ENCODE assay signal across 9 cellular contexts in the genomic region with DNA sequence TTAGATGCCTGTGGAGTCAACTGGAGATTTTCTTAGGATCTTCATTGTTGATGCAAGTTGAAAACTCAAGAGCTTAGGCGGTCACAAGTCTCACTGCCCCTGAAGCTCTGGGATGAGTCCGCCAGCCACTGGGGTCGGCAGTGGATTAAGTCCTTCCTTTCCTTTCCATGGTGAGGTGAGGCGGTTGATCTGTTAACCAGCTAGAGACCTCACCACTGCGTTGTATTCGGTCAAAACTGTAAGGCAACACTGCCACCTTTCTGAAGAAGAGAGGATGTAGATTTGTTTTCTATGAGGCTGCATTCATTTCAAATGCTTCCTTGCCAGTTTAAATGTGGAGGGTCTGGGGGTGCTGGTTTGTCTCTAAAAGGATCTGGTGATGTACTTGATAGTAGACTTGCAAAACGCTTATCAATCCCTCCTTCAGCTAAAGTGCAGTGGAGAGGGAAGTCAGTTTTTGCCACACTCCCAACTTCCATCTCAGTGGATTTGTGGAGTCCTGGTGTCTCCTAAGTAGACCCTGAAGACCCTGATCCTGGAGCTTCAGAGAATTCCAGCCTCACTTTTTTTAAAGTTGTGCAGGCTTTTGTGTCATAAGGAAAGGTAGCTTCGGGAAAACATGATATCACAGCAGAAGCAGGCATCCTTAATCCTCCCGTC. TPM values are rescaled to one million over a fixed set of nuclear protein-coding genes. Genes with fewer than 3 reads are reported as not detected.
DNase-seq lines count a peak whose midpoint lies in the region; ATAC-seq, FAIRE-seq and TF ChIP-seq lines count a peak whose summit lies in the region.
"Had no signal": no experiment of that assay in that cellular context is flagged by ENCODE, and none has a peak within 500 bp of the region (broad histone marks: within the 10 kb centered on the region; RNA-seq: fewer than 3 reads in every experiment).

No MANE protein-coding gene starts in this region.

- H3K4me1 ChIP-seq in kidney (ENCODE audit: control insufficient read depth in 1 of 2, insufficient read depth in 1 of 2, low read depth in 1 of 2, low read length in 2 of 2): no peaks in the 10 kb centered on the region

- intact Hi-C loops in kidney (cut with DNase I): loop anchor here (5.0 kb wide), 1 partner anchor 410 kb away; no protein-coding TSS in a partner anchor

- H3K9me3 Mint-ChIP-seq in type B pancreatic cell: no peaks in the 10 kb centered on the region
- H3K9me3 Mint-ChIP-seq: dendritic cell treated with granulocyte-macrophage colony-stimulating factor and Interleukin-4, amounts not matched to agents 40 ng/mL and 50 ng/mL, for 4 days had no signal

- no peak overlapping the region for H3K27ac Mint-ChIP-seq in type B pancreatic cell
- H3K27ac Mint-ChIP-seq: dendritic cell treated with granulocyte-macrophage colony-stimulating factor and Interleukin-4, amounts not matched to agents 40 ng/mL and 50 ng/mL, for 4 days had no signal

- peaks cover 70% of the 10 kb centered on the region for H3K27me3 Mint-ChIP-seq in type B pancreatic cell

- no peaks in the 10 kb centered on the region for H3K36me3 Mint-ChIP-seq in type B pancreatic cell

- H3K4me3 ChIP-seq in astrocyte of the spinal cord (ENCODE audit: low read depth, low read length): no peak overlapping the region
- no peak overlapping the region for H3K4me3 ChIP-seq in kidney (ENCODE audit: low read length in 2 of 2)

- peak overlapping the region; percentile 67 for H3K4me3 Mint-ChIP-seq in type B pancreatic cell
- H3K4me3 Mint-ChIP-seq: dendritic cell treated with granulocyte-macrophage colony-stimulating factor and Interleukin-4, amounts not matched to agents 40 ng/mL and 50 ng/mL, for 4 days had no signal

- H3K36me3 ChIP-seq in kidney (ENCODE audit: control insufficient read depth in 1 of 2, insufficient read depth in 2 of 2, low read length in 2 of 2): no peaks in the 10 kb centered on the region

- H3K9me3 ChIP-seq in kidney (ENCODE audit: control insufficient read depth in 1 of 2, low read length in 2 of 2): no peaks in the 10 kb centered on the region

- ATAC-seq in GM18873 (IDR thresholded peaks at IDR 0.05; ENCODE audit: low FRiP score, unreplicated experiment): no peak

- H3K9ac ChIP-seq in kidney (ENCODE audit: low read length in 2 of 2): no peak overlapping the region

- FAIRE-seq in kidney (lab: Jason Lieb, UNC): no peak

- H3K4me1 Mint-ChIP-seq in type B pancreatic cell (ENCODE audit: unreplicated experiment): peaks cover 11% of the 10 kb centered on the region

- TF ChIP-seq CTCF in astrocyte of the spinal cord (IDR thresholded peaks at IDR 0.05; ENCODE audit: low read depth, low read length) (peak; percentile 58), kidney (IDR thresholded peaks at IDR 0.05; ENCODE audit: borderline replicate concordance, extremely low read depth, insufficient read depth) (peak; percentile 32), type B pancreatic cell (conservative IDR thresholded peaks at IDR 0.05) (peak; percentile 69)

- DNase-seq in Ammon's horn (ENCODE audit: low spot score): peak; percentile 69
- peak; percentile 10 for DNase-seq in HT1080 (ENCODE audit: low read depth)
- DNase-seq in astrocyte of the spinal cord (ENCODE audit: low read depth, low spot score): peak; percentile 73
- no peak for DNase-seq in kidney
- no peak for DNase-seq in type B pancreatic cell (ENCODE audit: extremely low spot score, unreplicated experiment)
- no peak for DNase-seq in activated CD4-positive, alpha-beta T cell treated with anti-CD3 and anti-CD28 coated beads for 48 hours
- DNase-seq in activated CD4-positive, alpha-beta T cell treated with anti-CD3 and anti-CD28 coated beads for 1 hour: no peak

- in situ Hi-C loops in astrocyte of the spinal cord (cut with HindIII; ENCODE audit: low sequenced_read_pairs): no loop called here

- H3K27ac ChIP-seq in kidney (ENCODE audit: low read depth in 2 of 2, low read length in 2 of 2): no peak overlapping the region

RNA-seq across cellular contexts. Expression of gene MYOCD, which starts 1.7 kb away (rescaled TPM):
- total RNA-seq in HT1080 (2014; rRNA removed; shearing (Covaris generic)): not detected in 2 replicates
- not detected in 2 replicates for polyA plus RNA-seq in HT1080 (2015; cell fraction: cytosol; rRNA removed)
- not detected in 2 replicates for polyA plus RNA-seq in HT1080 (2015; cell fraction: nucleus; rRNA removed)
- total RNA-seq in kidney: 4.0 TPM
- 0.58 TPM for polyA plus RNA-seq in kidney (ENCODE audit: insufficient read depth, low read depth, low replicate concordance)
- 0.07 and 0.31 TPM in 2 replicates for total RNA-seq in type B pancreatic cell (ENCODE audit: low replicate concordance)

Comparison
In these comparisons a context has a peak if more than half of its experiments do, and no peak if none do; other contexts are left out.
1. DNase-seq: peak in Ammon's horn (single experiment), HT1080 (single experiment) and astrocyte of the spinal cord (single experiment); none in kidney (single experiment), type B pancreatic cell (single experiment), activated CD4-positive, alpha-beta T cell treated with anti-CD3 and anti-CD28 coated beads for 48 hours (single experiment) and activated CD4-positive, alpha-beta T cell treated with anti-CD3 and anti-CD28 coated beads for 1 hour (single experiment).
2. Peak in every context shown above with its lines, with median percentiles within 50 percentile points of each other: CTCF ChIP-seq.